ENCODE assay signal across 23 cellular contexts in genomic region chr2:147641644-147642043, GRCh38.
"Had no signal": no experiment of that assay in that cellular context is flagged by ENCODE, and none has a peak within 500 bp of the region (broad histone marks: within the 10 kb centered on the region; RNA-seq: fewer than 3 reads in every experiment).

No MANE protein-coding gene starts in this region.

- ATAC-seq: activated T-cell treated with anti-CD3 and anti-CD28 coated beads, Interleukin-2, amount 50 U/mL, for 72 hours; foreskin keratinocyte; left lobe of liver had no signal

- H3K4me3 ChIP-seq: ascending aorta, breast epithelium, esophagus muscularis mucosa, lung, thyroid gland had no signal

- DNase-seq: activated CD4-positive, alpha-beta T cell treated with anti-CD3 and anti-CD28 coated beads, Interleukin-2, amount 50 U/mL, for 4 hours; activated effector memory CD4-positive, alpha-beta T cell treated with anti-CD3 and anti-CD28 coated beads, Interleukin-2, amount 50 U/mL, for 16 hours; activated naive CD4-positive, alpha-beta T cell treated with anti-CD3 and anti-CD28 coated beads, Interleukin-2, amount 50 U/mL, for 16 hours; activated T-cell treated with anti-CD3 and anti-CD28 coated beads, Interleukin-2, amount 50 U/mL, for 72 hours; effector CD4-positive, alpha-beta T cell; foreskin keratinocyte; glutamatergic neuron; hypothalamus; midbrain; nephron progenitor cell; nucleus accumbens; posterior cingulate gyrus; stimulated activated CD4-positive, alpha-beta T cell treated with anti-CD3 and anti-CD28 coated beads, Interleukin-12 subunit alpha, Interleukin-12 subunit beta, amount 100 ng/mL, for 4 hours; stimulated activated CD4-positive, alpha-beta T cell treated with anti-CD3 and anti-CD28 coated beads, Interleukin-1b, Interleukin-23, amount 100 ng/mL, for 48 hours; stimulated activated CD8-positive, alpha-beta memory T cell treated with anti-CD3 and anti-CD28 coated beads, Interleukin-4, amount 100 ng/mL, for 48 hours; stimulated activated naive CD4-positive, alpha-beta T cell; thyroid gland; WERI-Rb-1 had no signal
